Comparison of ENCODE assay signal across 29 cellular contexts in genomic region chr15:69344238-69344637, GRCh38. TPM values are rescaled to one million over a fixed set of nuclear protein-coding genes. Genes with fewer than 3 reads are reported as not detected.
"Had no signal": no experiment of that assay in that cellular context is flagged by ENCODE, and none has a peak within 500 bp of the region (broad histone marks: within the 10 kb centered on the region; RNA-seq: fewer than 3 reads in every experiment).

No MANE protein-coding gene starts in this region.

- H3K27ac ChIP-seq: VCaP had no signal

- H3K4me2 ChIP-seq: SK-N-SH had no signal

- ATAC-seq: activated CD4-positive, alpha-beta T cell treated with anti-CD3 and anti-CD28 coated beads for 36 hours; activated T-helper 17 cell treated with anti-CD3 and anti-CD28 coated beads, Interleukin-2, amount 50 U/mL, for 72 hours; Panc1; Right ventricle myocardium inferior had no signal

- H3K9me3 ChIP-seq: MG63, SK-N-SH had no signal

- DNase-seq: activated CD4-positive, alpha-beta memory T cell treated with anti-CD3 and anti-CD28 coated beads, Interleukin-2, amount 10 ng/mL, durations not matched to agents 7 days and 5 days; activated CD4-positive, alpha-beta T cell treated with anti-CD3 and anti-CD28 coated beads for 36 hours; activated CD4-positive, alpha-beta T cell treated with anti-CD3 and anti-CD28 coated beads, Interleukin-2, amount 50 U/mL, for 1 hour; activated gamma-delta T cell; activated naive CD4-positive, alpha-beta T cell treated with anti-CD3 and anti-CD28 coated beads for 36 hours; activated naive CD8-positive, alpha-beta T cell treated with anti-CD3 and anti-CD28 coated beads for 36 hours; activated T-cell treated with anti-CD3 and anti-CD28 coated beads for 4 hours; activated T-cell treated with anti-CD3 and anti-CD28 coated beads, Interleukin-2, amount 50 U/mL, for 48 hours; anterior cingulate cortex; cerebellar nuclear complex; MG63; MV-4-11; NCI-H1092 treated with DMSO at 0.1 percent for 48 hours; NCI-H1417 treated with DMSO at 0.1 percent for 48 hours; NCI-H1694; NCI-H2029; NCI-H345; NCI-H510A; NCI-H526 treated with DMSO at 0.1 percent for 48 hours; NCI-H82; OCI-M1; RPMI8226; SK-N-SH; T-helper 1 cell had no signal

- H3K4me3 Mint-ChIP-seq: activated CD4-positive, alpha-beta memory T cell treated with anti-CD3 and anti-CD28 coated beads, Interleukin-2, amount 10 ng/mL, durations not matched to agents 7 days and 5 days; activated CD4-positive, alpha-beta T cell treated with anti-CD3 and anti-CD28 coated beads for 36 hours; activated naive CD4-positive, alpha-beta T cell treated with anti-CD3 and anti-CD28 coated beads for 36 hours; activated naive CD8-positive, alpha-beta T cell treated with anti-CD3 and anti-CD28 coated beads for 36 hours; activated T-helper 17 cell treated with anti-CD3 and anti-CD28 coated beads, Interleukin-2, amount 50 U/mL, for 72 hours had no signal

- H3K27me3 ChIP-seq: MG63 had no signal

- H3K9ac ChIP-seq: SK-N-SH had no signal

- H3K4me3 ChIP-seq: MG63 had no signal

- H3K4me1 Mint-ChIP-seq: activated CD4-positive, alpha-beta T cell treated with anti-CD3 and anti-CD28 coated beads for 36 hours; activated naive CD8-positive, alpha-beta T cell treated with anti-CD3 and anti-CD28 coated beads for 36 hours; activated T-helper 17 cell treated with anti-CD3 and anti-CD28 coated beads, Interleukin-2, amount 50 U/mL, for 72 hours had no signal

- H3K36me3 Mint-ChIP-seq: activated naive CD8-positive, alpha-beta T cell treated with anti-CD3 and anti-CD28 coated beads for 36 hours had no signal

- H3K27ac Mint-ChIP-seq: activated CD4-positive, alpha-beta memory T cell treated with anti-CD3 and anti-CD28 coated beads, Interleukin-2, amount 10 ng/mL, durations not matched to agents 7 days and 5 days; activated CD4-positive, alpha-beta T cell treated with anti-CD3 and anti-CD28 coated beads for 36 hours; activated naive CD4-positive, alpha-beta T cell treated with anti-CD3 and anti-CD28 coated beads for 36 hours; activated naive CD8-positive, alpha-beta T cell treated with anti-CD3 and anti-CD28 coated beads for 36 hours; activated T-helper 17 cell treated with anti-CD3 and anti-CD28 coated beads, Interleukin-2, amount 50 U/mL, for 72 hours had no signal

- H3K9me3 Mint-ChIP-seq: activated CD4-positive, alpha-beta memory T cell treated with anti-CD3 and anti-CD28 coated beads, Interleukin-2, amount 10 ng/mL, durations not matched to agents 7 days and 5 days; activated naive CD4-positive, alpha-beta T cell treated with anti-CD3 and anti-CD28 coated beads for 36 hours; activated naive CD8-positive, alpha-beta T cell treated with anti-CD3 and anti-CD28 coated beads for 36 hours; activated T-helper 17 cell treated with anti-CD3 and anti-CD28 coated beads, Interleukin-2, amount 50 U/mL, for 72 hours had no signal

RNA-seq across cellular contexts. Expression of gene PAQR5, which starts 45.5 kb away (rescaled TPM):
- total RNA-seq: activated CD4-positive, alpha-beta memory T cell treated with anti-CD3 and anti-CD28 coated beads, Interleukin-2, amount 10 ng/mL, durations not matched to agents 7 days and 5 days; activated T-helper 17 cell treated with anti-CD3 and anti-CD28 coated beads, Interleukin-2, amount 50 U/mL, for 72 hours; T-helper 2 cell treated with Interferon-gamma antibody and Interleukin-4, amounts not matched to agents 100 ng/mL and 5 ng/mL, for 36 hours had no signal
